Comparison of ENCODE assay signal across 1 cellular context in genomic region chr2:175823291-175824073, GRCh38.
TF ChIP-seq lines count a peak whose summit lies in the region.

No MANE protein-coding gene starts in this region.

TF ChIP-seq in WTC11, 78 proteins besides CTCF, POLR2A, EP300 and RAD21 (continued from another document):
- TF ChIP-seq, protein P1, sequence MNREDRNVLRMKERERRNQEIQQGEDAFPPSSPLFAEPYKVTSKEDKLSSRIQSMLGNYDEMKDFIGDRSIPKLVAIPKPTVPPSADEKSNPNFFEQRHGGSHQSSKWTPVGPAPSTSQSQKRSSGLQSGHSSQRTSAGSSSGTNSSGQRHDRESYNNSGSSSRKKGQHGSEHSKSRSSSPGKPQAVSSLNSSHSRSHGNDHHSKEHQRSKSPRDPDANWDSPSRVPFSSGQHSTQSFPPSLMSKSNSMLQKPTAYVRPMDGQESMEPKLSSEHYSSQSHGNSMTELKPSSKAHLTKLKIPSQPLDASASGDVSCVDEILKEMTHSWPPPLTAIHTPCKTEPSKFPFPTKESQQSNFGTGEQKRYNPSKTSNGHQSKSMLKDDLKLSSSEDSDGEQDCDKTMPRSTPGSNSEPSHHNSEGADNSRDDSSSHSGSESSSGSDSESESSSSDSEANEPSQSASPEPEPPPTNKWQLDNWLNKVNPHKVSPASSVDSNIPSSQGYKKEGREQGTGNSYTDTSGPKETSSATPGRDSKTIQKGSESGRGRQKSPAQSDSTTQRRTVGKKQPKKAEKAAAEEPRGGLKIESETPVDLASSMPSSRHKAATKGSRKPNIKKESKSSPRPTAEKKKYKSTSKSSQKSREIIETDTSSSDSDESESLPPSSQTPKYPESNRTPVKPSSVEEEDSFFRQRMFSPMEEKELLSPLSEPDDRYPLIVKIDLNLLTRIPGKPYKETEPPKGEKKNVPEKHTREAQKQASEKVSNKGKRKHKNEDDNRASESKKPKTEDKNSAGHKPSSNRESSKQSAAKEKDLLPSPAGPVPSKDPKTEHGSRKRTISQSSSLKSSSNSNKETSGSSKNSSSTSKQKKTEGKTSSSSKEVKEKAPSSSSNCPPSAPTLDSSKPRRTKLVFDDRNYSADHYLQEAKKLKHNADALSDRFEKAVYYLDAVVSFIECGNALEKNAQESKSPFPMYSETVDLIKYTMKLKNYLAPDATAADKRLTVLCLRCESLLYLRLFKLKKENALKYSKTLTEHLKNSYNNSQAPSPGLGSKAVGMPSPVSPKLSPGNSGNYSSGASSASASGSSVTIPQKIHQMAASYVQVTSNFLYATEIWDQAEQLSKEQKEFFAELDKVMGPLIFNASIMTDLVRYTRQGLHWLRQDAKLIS (CRISPR knock-in tag; IDR thresholded peaks at IDR 0.05; ENCODE audit: borderline replicate concordance) = no peak
- TF ChIP-seq HMGXB4 (CRISPR knock-in tag; IDR thresholded peaks at IDR 0.05) (no peak), RORB (CRISPR knock-in tag; IDR thresholded peaks at IDR 0.05) (no peak), FOXP4 (CRISPR knock-in tag; IDR thresholded peaks at IDR 0.05) (no peak)
- TF ChIP-seq, protein P2, sequence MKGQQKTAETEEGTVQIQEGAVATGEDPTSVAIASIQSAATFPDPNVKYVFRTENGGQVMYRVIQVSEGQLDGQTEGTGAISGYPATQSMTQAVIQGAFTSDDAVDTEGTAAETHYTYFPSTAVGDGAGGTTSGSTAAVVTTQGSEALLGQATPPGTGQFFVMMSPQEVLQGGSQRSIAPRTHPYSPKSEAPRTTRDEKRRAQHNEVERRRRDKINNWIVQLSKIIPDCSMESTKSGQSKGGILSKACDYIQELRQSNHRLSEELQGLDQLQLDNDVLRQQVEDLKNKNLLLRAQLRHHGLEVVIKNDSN (CRISPR knock-in tag; IDR thresholded peaks at IDR 0.05) = no peak
